ENCODE assay signal across 1 cellular context in genomic region chr6:125046107-125046925, GRCh38.
TF ChIP-seq lines count a peak whose summit lies in the region.

No MANE protein-coding gene starts in this region.

TF ChIP-seq in H1, 55 proteins besides CTCF, POLR2A, EP300 and RAD21:
- TF ChIP-seq POLR2AphosphoS5 (IDR thresholded peaks at IDR 0.05; ENCODE audit: low read depth, low read length) (no peak), CTBP2 (IDR thresholded peaks at IDR 0.05; ENCODE audit: borderline replicate concordance, insufficient read depth, insufficient read length, low read length) (no peak)
